Comparison of ENCODE assay signal across 8 cellular contexts in the genomic region with DNA sequence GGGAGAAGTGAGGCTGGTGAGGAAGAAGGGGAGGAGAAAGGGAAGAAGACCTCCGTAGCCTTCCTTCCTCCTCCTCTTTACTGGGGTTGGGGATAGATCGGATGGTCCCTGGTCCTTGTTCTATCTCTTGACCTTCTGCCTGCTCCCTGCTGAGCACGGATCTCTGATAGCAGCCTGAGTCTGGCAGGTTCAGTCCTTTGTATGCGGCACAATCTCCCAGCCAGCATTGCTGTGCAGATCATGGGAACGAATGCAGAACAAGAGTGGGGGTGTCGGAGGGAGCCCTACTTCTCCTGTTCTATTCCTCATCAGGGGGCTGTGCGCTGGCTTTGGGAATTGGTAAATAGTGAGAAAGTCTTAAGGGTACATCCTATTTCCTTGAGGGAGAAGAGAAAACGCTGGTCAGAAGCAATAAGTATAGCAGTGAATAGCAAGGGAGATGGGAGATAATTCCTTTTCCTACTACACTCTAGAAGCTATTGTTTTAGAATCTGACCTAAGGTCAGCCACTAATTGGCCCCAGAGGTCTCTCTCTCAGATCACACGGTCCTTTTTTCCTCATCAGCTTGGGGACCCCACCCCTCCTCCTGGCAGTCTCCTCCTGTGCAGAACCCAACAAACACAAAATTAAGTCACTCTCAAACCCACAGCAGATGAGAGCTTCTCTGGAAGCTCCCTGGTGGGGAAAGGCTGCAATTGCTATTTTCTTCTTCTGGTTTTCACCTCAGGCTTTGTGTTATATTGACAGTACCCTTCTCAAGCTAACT. TPM values are rescaled to one million over a fixed set of nuclear protein-coding genes. Genes with fewer than 3 reads are reported as not detected.
DNase-seq lines count a peak whose midpoint lies in the region; ATAC-seq and TF ChIP-seq lines count a peak whose summit lies in the region.

No MANE protein-coding gene starts in this region.

- H3K9me3 ChIP-seq in RWPE2 (ENCODE audit: severe bottlenecking) (no peaks in the 10 kb centered on the region), heart right ventricle (no peaks in the 10 kb centered on the region), uterus (no peaks in the 10 kb centered on the region)

- H3K36me3 ChIP-seq in RWPE2 (ENCODE audit: low read depth) (no peaks in the 10 kb centered on the region), heart right ventricle (peaks cover 0 to 5% (median 0%) of the 10 kb centered on the region in 9 donors), uterus (no peaks in the 10 kb centered on the region)

- ATAC-seq in RWPE2 (ENCODE audit: low read depth): no peak
- peak; percentile 32 to 81 (median 70) for ATAC-seq in heart right ventricle

- TF ChIP-seq POLR2A in uterus (IDR thresholded peaks at IDR 0.05): no peak

- H3K4me3 ChIP-seq in RWPE2 (ENCODE audit: severe bottlenecking): no peak overlapping the region
- peak overlapping the region in 3 of 10 donors; percentile 25 to 34 (median 30) for H3K4me3 ChIP-seq in heart right ventricle
- H3K4me3 ChIP-seq in uterus: no peak overlapping the region

- 23 to 28% methylated on average over 9 of the region's 9 CpGs for WGBS in heart right ventricle, 2 donors

- H3K27me3 ChIP-seq in RWPE2 (ENCODE audit: insufficient read depth, poor library complexity, severe bottlenecking) (no peaks in the 10 kb centered on the region), heart right ventricle (no peaks in the 10 kb centered on the region), uterus (no peaks in the 10 kb centered on the region)

- H3K27ac ChIP-seq in RWPE2 (ENCODE audit: poor library complexity, severe bottlenecking) (no peak overlapping the region), heart right ventricle (peak overlapping the region in 8 of 10 donors; percentile 3 to 80 (median 54)), uterus (peak overlapping the region in 1 of 2 donors; percentile 32)

- TF ChIP-seq CTCF in RWPE2 (IDR thresholded peaks at IDR 0.05; ENCODE audit: poor library complexity, severe bottlenecking): peak; percentile 19
- peak in 8 of 9 donors; percentile 29 to 52 (median 49) for TF ChIP-seq CTCF in heart right ventricle (IDR thresholded peaks at IDR 0.05)
- peak in 3 of 4 experiments; percentile 14 to 31 (median 23) for TF ChIP-seq CTCF in uterus (IDR thresholded peaks at IDR 0.05)

- intact Hi-C loops in heart right ventricle (cut with DNase I): no loop called here
- intact Hi-C loops in uterus (cut with DNase I; ENCODE audit: low total_unique reads): no loop called here

- peak; percentile 20 for DNase-seq in SIG-M5 treated with dmso at 0.1 percent for 504 hours (lab: John Stamatoyannopoulos, UW; ENCODE audit: unreplicated experiment)
- no peak for DNase-seq in SIG-M5 (lab: John Stamatoyannopoulos, UW)
- no peak for DNase-seq in RWPE2 (ENCODE audit: low spot score)
- peak in 1 of 2 donors; percentile 20 for DNase-seq in heart right ventricle
- DNase-seq in uterus: no peak
- DNase-seq in NCI-H2107 (lab: John Stamatoyannopoulos, UW): no peak
- DNase-seq in COLO668 (lab: John Stamatoyannopoulos, UW; ENCODE audit: unreplicated experiment): no peak
- DNase-seq in C1 segment of cervical spinal cord (lab: John Stamatoyannopoulos, UW): no peak

- H3K4me1 ChIP-seq in RWPE2 (ENCODE audit: insufficient read depth, poor library complexity, severe bottlenecking) (no peaks in the 10 kb centered on the region), heart right ventricle (peaks cover 0 to 40% (median 21%) of the 10 kb centered on the region in 9 donors), uterus (peaks cover 0 to 3% of the 10 kb centered on the region in 2 donors)

RNA-seq across cellular contexts. Expression of a gene that starts 41.0 kb away (rescaled TPM):
- total RNA-seq in heart right ventricle (1 to 10 TPM in 9 of 10 donors, under 1 TPM in 1; 0.89 to 2.7 (median 1.5) TPM), uterus (1 to 10 TPM; 2.6 to 6.9 (median 5.1) TPM)
- under 1 TPM; 0.80 to 0.97 TPM for polyA plus RNA-seq in heart right ventricle
